Comparison of ENCODE assay signal across 1 cellular context in the genomic region with DNA sequence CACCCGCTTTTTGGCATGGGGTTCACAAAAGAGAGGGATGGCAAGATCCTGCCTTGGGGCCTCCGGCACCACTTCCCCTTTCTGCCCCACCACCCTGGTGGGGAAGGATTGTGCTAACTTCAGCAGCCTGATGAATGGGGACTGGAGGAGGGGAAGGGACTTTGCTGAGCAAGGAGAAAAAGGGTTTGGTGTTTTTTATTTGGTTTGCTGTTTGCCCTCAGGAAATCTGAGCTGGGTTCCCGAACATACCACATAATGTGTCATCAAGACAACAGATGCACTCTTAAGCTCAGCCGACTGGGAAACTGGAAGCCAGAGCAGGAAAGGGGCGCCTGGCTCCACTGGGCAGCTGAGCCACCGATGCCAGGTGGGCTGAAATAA.
TF ChIP-seq lines count a peak whose summit lies in the region.

No MANE protein-coding gene starts in this region.

TF ChIP-seq in K562, 482 proteins besides CTCF, POLR2A, EP300 and RAD21 (continued from another document):
- TF ChIP-seq, protein P1, sequence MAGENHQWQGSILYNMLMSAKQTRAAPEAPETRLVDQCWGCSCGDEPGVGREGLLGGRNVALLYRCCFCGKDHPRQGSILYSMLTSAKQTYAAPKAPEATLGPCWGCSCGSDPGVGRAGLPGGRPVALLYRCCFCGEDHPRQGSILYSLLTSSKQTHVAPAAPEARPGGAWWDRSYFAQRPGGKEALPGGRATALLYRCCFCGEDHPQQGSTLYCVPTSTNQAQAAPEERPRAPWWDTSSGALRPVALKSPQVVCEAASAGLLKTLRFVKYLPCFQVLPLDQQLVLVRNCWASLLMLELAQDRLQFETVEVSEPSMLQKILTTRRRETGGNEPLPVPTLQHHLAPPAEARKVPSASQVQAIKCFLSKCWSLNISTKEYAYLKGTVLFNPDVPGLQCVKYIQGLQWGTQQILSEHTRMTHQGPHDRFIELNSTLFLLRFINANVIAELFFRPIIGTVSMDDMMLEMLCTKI (IDR thresholded peaks at IDR 0.05; ENCODE audit: partially characterized antibody): no peak
